Comparison of ENCODE assay signal across 1 cellular context in genomic region chr11:6234314-6235031, GRCh38.
A peak's percentile ranks its signal among the peaks of the same experiment; 100 is the strongest.
TF ChIP-seq lines count a peak whose summit lies in the region.

FHIP1B (minus strand) TSS chr11:6234636; CDS start chr11:6224516, 10,120 bp downstream.

TF ChIP-seq in HepG2, 621 proteins besides CTCF, POLR2A, EP300 and RAD21 (continued from another document and continues in another):
- TF ChIP-seq ZHX2 (IDR thresholded peaks at IDR 0.05; ENCODE audit: low read depth) (peak; percentile 51; the same call in 1 of the 2 replicates), ZHX2 (CRISPR knock-in tag; IDR thresholded peaks at IDR 0.05; ENCODE audit: borderline replicate concordance) (no peak), DR1 (CRISPR knock-in tag; IDR thresholded peaks at IDR 0.05) (no peak; the same call in 1 of the 2 replicates), ZNF383 (CRISPR knock-in tag; IDR thresholded peaks at IDR 0.05; ENCODE audit: borderline replicate concordance) (no peak), ZNF790 (CRISPR knock-in tag; IDR thresholded peaks at IDR 0.05; ENCODE audit: borderline replicate concordance) (no peak), DMAP1 (CRISPR knock-in tag; IDR thresholded peaks at IDR 0.05) (peak; percentile 71), ZNF225 (CRISPR knock-in tag; IDR thresholded peaks at IDR 0.05) (no peak; the same call in 1 of the 2 replicates), NFIC (IDR thresholded peaks at IDR 0.05; ENCODE audit: low read length) (no peak), CENPBD1 (CRISPR knock-in tag; IDR thresholded peaks at IDR 0.05; ENCODE audit: borderline replicate concordance, low read depth) (no peak; the same call in 1 of the 2 replicates), TFDP1 (CRISPR knock-in tag; IDR thresholded peaks at IDR 0.05; ENCODE audit: borderline replicate concordance) (peak; percentile 71; the same call in 1 of the 2 replicates), ZNF441 (CRISPR knock-in tag; IDR thresholded peaks at IDR 0.05; ENCODE audit: borderline replicate concordance) (peak; percentile 95), BRD4 (CRISPR knock-in tag; IDR thresholded peaks at IDR 0.05) (0 out of 2 replicates have a peak, but pooled peaks have one; percentile 53), ZNF414 (CRISPR knock-in tag; IDR thresholded peaks at IDR 0.05) (no peak), ZNF574 (CRISPR knock-in tag; IDR thresholded peaks at IDR 0.05) (peak; percentile 75; the same call in 1 of the 2 replicates), IKZF4 (CRISPR knock-in tag; IDR thresholded peaks at IDR 0.05; ENCODE audit: borderline replicate concordance, low read depth, not compliant biosample characterization) (no peak), ASH2L (IDR thresholded peaks at IDR 0.05; ENCODE audit: insufficient read length, low read depth, low read length) (peak; percentile 45), REL (CRISPR knock-in tag; conservative IDR thresholded peaks at IDR 0.05) (no peak), HDAC2 (CRISPR knock-in tag; IDR thresholded peaks at IDR 0.05) (peak; percentile 34; the same call in 1 of the 2 replicates), TGIF2 (CRISPR knock-in tag; IDR thresholded peaks at IDR 0.05) (no peak), SNAPC2 (CRISPR knock-in tag; IDR thresholded peaks at IDR 0.05) (no peak), HNRNPLL (IDR thresholded peaks at IDR 0.05; ENCODE audit: low read depth, low read length, poor library complexity, severe bottlenecking) (peak; percentile 97), GLI4 (CRISPR knock-in tag; IDR thresholded peaks at IDR 0.05; ENCODE audit: borderline replicate concordance) (no peak), ZNF282 (IDR thresholded peaks at IDR 0.05; ENCODE audit: partially characterized antibody) (no peak), ZBTB7B (CRISPR knock-in tag; IDR thresholded peaks at IDR 0.05) (no peak), IKZF5 (CRISPR knock-in tag; IDR thresholded peaks at IDR 0.05) (0 out of 2 replicates have a peak, but pooled peaks have one; percentile 39), ZNF576 (CRISPR knock-in tag; IDR thresholded peaks at IDR 0.05) (no peak), ZNF160 (CRISPR knock-in tag; IDR thresholded peaks at IDR 0.05) (0 out of 2 replicates have a peak, but pooled peaks have one; percentile 61), IRF1 (CRISPR knock-in tag; IDR thresholded peaks at IDR 0.05; ENCODE audit: low read depth) (no peak), RELA (CRISPR knock-in tag; IDR thresholded peaks at IDR 0.05) (no peak), PHB2 (IDR thresholded peaks at IDR 0.05; ENCODE audit: partially characterized antibody) (no peak), ZNF615 (CRISPR knock-in tag; IDR thresholded peaks at IDR 0.05; ENCODE audit: borderline replicate concordance) (no peak), PCBP2 (optimal IDR thresholded peaks at IDR 0.05; ENCODE audit: low read depth, low read length, poor library complexity, severe bottlenecking) (no peak), PREB (CRISPR knock-in tag; IDR thresholded peaks at IDR 0.05) (no peak), TRIM24 (CRISPR knock-in tag; IDR thresholded peaks at IDR 0.05) (no peak), TOPORS (CRISPR knock-in tag; IDR thresholded peaks at IDR 0.05) (no peak), ZNF766 (CRISPR knock-in tag; IDR thresholded peaks at IDR 0.05; ENCODE audit: borderline replicate concordance) (no peak), ATF7-NPFF (CRISPR knock-in tag; IDR thresholded peaks at IDR 0.05; ENCODE audit: low read depth) (peak; percentile 72), MAFG (CRISPR knock-in tag; IDR thresholded peaks at IDR 0.05) (no peak), RBFOX2 (IDR thresholded peaks at IDR 0.05; ENCODE audit: low read depth, low read length) (peak; percentile 80), FOXK2 (IDR thresholded peaks at IDR 0.05) (peak; percentile 29; the same call in 1 of the 2 replicates), CHD4 (IDR thresholded peaks at IDR 0.05; ENCODE audit: borderline replicate concordance, low read length) (no peak), RBM39 (IDR thresholded peaks at IDR 0.05; ENCODE audit: low read depth, low read length, poor library complexity, severe bottlenecking) (no peak), ZNF382 (CRISPR knock-in tag; IDR thresholded peaks at IDR 0.05; ENCODE audit: borderline replicate concordance) (no peak), ZNF512B (CRISPR knock-in tag; IDR thresholded peaks at IDR 0.05; ENCODE audit: borderline replicate concordance) (no peak), ZBTB2 (CRISPR knock-in tag; IDR thresholded peaks at IDR 0.05; ENCODE audit: low read depth) (no peak), ZNF550 (CRISPR knock-in tag; IDR thresholded peaks at IDR 0.05; ENCODE audit: borderline replicate concordance) (no peak)
